ENCODE assay signal across 21 cellular contexts in genomic region chr17:50939795-50940684, GRCh38.
DNase-seq lines count a peak whose midpoint lies in the region; ATAC-seq and TF ChIP-seq lines count a peak whose summit lies in the region.
"Had no signal": no experiment of that assay in that cellular context is flagged by ENCODE, and none has a peak within 500 bp of the region (broad histone marks: within the 10 kb centered on the region; RNA-seq: fewer than 3 reads in every experiment).

No MANE protein-coding gene starts in this region.

- H3K9me3 ChIP-seq in right atrium auricular region (no peaks in the 10 kb centered on the region), aorta (ENCODE audit: control insufficient read depth, low read length) (no peaks in the 10 kb centered on the region)
- H3K9me3 ChIP-seq: Peyer's patch, suprapubic skin had no signal

- H3K27ac ChIP-seq in right atrium auricular region: no peak overlapping the region
- no peak overlapping the region for H3K27ac ChIP-seq in aorta (ENCODE audit: low read depth in 1 of 2, low read length in 2 of 2)
- H3K27ac ChIP-seq: Peyer's patch, SK-N-MC, suprapubic skin had no signal

- no peaks in the 10 kb centered on the region for H3K9me3 Mint-ChIP-seq in chondrocyte (ENCODE audit: low read depth)
- H3K9me3 Mint-ChIP-seq in naive thymus-derived CD8-positive, alpha-beta T cell: no peaks in the 10 kb centered on the region
- H3K9me3 Mint-ChIP-seq: activated T-helper 1 cell treated with anti-CD3 and anti-CD28 coated beads, Interleukin-12 subunit alpha, Interleukin-12 subunit beta, Interleukin-2, Interleukin-4 antibody, amounts not matched to agents 30 ng/mL and 10 ng/mL and 1 ng/mL, durations not matched to agents 14 hours and 24 hours and 36 hours; HFFc6; immature natural killer cell had no signal

- H3K27ac Mint-ChIP-seq in chondrocyte (ENCODE audit: unreplicated experiment): no peak overlapping the region
- peak overlapping the region in 9 of 10 donors; percentile 36 to 86 (median 74) for H3K27ac Mint-ChIP-seq in naive thymus-derived CD8-positive, alpha-beta T cell
- H3K27ac Mint-ChIP-seq: activated T-helper 1 cell treated with anti-CD3 and anti-CD28 coated beads, Interleukin-12 subunit alpha, Interleukin-12 subunit beta, Interleukin-2, Interleukin-4 antibody, amounts not matched to agents 30 ng/mL and 10 ng/mL and 1 ng/mL, durations not matched to agents 14 hours and 24 hours and 36 hours had no signal

- no peaks in the 10 kb centered on the region for H3K27me3 ChIP-seq in right atrium auricular region
- no peaks in the 10 kb centered on the region for H3K27me3 ChIP-seq in aorta (ENCODE audit: control insufficient read depth in 1 of 2, insufficient read depth in 2 of 2, low read length in 1 of 2)
- H3K27me3 ChIP-seq: Peyer's patch, suprapubic skin had no signal

- 91 to 94% methylated on average over 16 of the region's 16 CpGs for WGBS in aorta, 2 donors

- H3K36me3 Mint-ChIP-seq in chondrocyte (ENCODE audit: low read depth): no peaks in the 10 kb centered on the region
- H3K36me3 Mint-ChIP-seq in naive thymus-derived CD8-positive, alpha-beta T cell: no peaks in the 10 kb centered on the region
- H3K36me3 Mint-ChIP-seq: immature natural killer cell had no signal

- H3K4me1 ChIP-seq in right atrium auricular region: peaks cover 0 to 31% of the 10 kb centered on the region in 2 donors
- H3K4me1 ChIP-seq in aorta (ENCODE audit: control insufficient read depth in 1 of 2, insufficient read depth in 2 of 2, low read length in 2 of 2): no peaks in the 10 kb centered on the region

- ATAC-seq in naive thymus-derived CD8-positive, alpha-beta T cell: no peak
- ATAC-seq in aorta (ENCODE audit: low FRiP score): no peak
- no peak for ATAC-seq in GM18868 (IDR thresholded peaks at IDR 0.05; ENCODE audit: unreplicated experiment)

- intact Hi-C loops in cardiac septum (cut with DNase I): no loop called here
- intact Hi-C loops in aorta (cut with DNase I): loop anchor here in 1 of 2 donors (10.0 kb wide), 1 partner anchor 395 kb away; the partner anchor contains the start of gene SPATA20

- peak; percentile 59 for DNase-seq in cardiac septum (ENCODE audit: low spot score)
- no peak for DNase-seq in right atrium auricular region (ENCODE audit: low spot score)
- peak; percentile 83 for DNase-seq in chondrocyte (ENCODE audit: low spot score)
- peak in 1 of 10 donors; percentile 41 for DNase-seq in naive thymus-derived CD8-positive, alpha-beta T cell
- peak; percentile 35 to 75 for DNase-seq in aorta
- no peak for DNase-seq in activated CD4-positive, CD25-positive, alpha-beta regulatory T cell (lab: John Stamatoyannopoulos, UW)
- DNase-seq in ureter (ENCODE audit: low spot score): no peak
- DNase-seq: activated CD4-positive, CD25-positive, alpha-beta regulatory T cell treated with anti-CD3 and anti-CD28 coated beads, Interleukin-2, amount 50 U/mL, for 72 hours; activated CD8-positive, alpha-beta memory T cell treated with anti-CD3 and anti-CD28 coated beads for 24 hours; amygdala; DMS79 treated with DMSO at 0.1 percent for 48 hours; effector memory CD4-positive, alpha-beta T cell; HFFc6; immature natural killer cell; NCI-H1436 treated with DMSO at 0.1 percent for 48 hours had no signal

- no peak for TF ChIP-seq CTCF in right atrium auricular region (IDR thresholded peaks at IDR 0.05)
- TF ChIP-seq CTCF in chondrocyte (IDR thresholded peaks at IDR 0.05): no peak

- H3K4me1 Mint-ChIP-seq in chondrocyte (ENCODE audit: low read depth): peaks cover 5% of the 10 kb centered on the region
- H3K4me1 Mint-ChIP-seq in naive thymus-derived CD8-positive, alpha-beta T cell: peaks cover 25 to 41% (median 34%) of the 10 kb centered on the region in 4 donors

- POLR2A ChIA-PET in naive thymus-derived CD8-positive, alpha-beta T cell (lab: Charles Lee): interaction anchor here (0.7 to 15.2 kb wide), 8 partner anchors 9 to 88 kb away, joined by 3 to 535 read pairs (median 4); partner anchors contain the start of gene TOB1

- H3K27me3 Mint-ChIP-seq in chondrocyte (ENCODE audit: low read depth): peaks cover 2% of the 10 kb centered on the region
- H3K27me3 Mint-ChIP-seq in naive thymus-derived CD8-positive, alpha-beta T cell: no peaks in the 10 kb centered on the region

- H3K4me3 ChIP-seq in right atrium auricular region (no peak overlapping the region), aorta (ENCODE audit: low read length in 2 of 2) (no peak overlapping the region)
- H3K4me3 ChIP-seq: Peyer's patch, SK-N-MC, smooth muscle cell, suprapubic skin had no signal

- H3K36me3 ChIP-seq in right atrium auricular region: no peaks in the 10 kb centered on the region
- no peaks in the 10 kb centered on the region for H3K36me3 ChIP-seq in aorta (ENCODE audit: control insufficient read depth in 1 of 2, insufficient read depth in 2 of 2, low read length in 1 of 2)
- H3K36me3 ChIP-seq: Peyer's patch, suprapubic skin had no signal

- no peak overlapping the region for H3K4me3 Mint-ChIP-seq in chondrocyte (ENCODE audit: unreplicated experiment)
- no peak overlapping the region for H3K4me3 Mint-ChIP-seq in naive thymus-derived CD8-positive, alpha-beta T cell
- H3K4me3 Mint-ChIP-seq: activated T-helper 1 cell treated with anti-CD3 and anti-CD28 coated beads, Interleukin-12 subunit alpha, Interleukin-12 subunit beta, Interleukin-2, Interleukin-4 antibody, amounts not matched to agents 30 ng/mL and 10 ng/mL and 1 ng/mL, durations not matched to agents 14 hours and 24 hours and 36 hours; HFFc6; immature natural killer cell had no signal

Comparison
In these comparisons a context has a peak if more than half of its experiments do, and no peak if none do; other contexts are left out.
1. DNase-seq: peak in cardiac septum (single experiment), chondrocyte (single experiment) and aorta (2 of 2); none in right atrium auricular region (single experiment), activated CD4-positive, CD25-positive, alpha-beta regulatory T cell (0 of 4) and ureter (single experiment).